Comparison of ENCODE assay signal across 10 cellular contexts in the genomic region with DNA sequence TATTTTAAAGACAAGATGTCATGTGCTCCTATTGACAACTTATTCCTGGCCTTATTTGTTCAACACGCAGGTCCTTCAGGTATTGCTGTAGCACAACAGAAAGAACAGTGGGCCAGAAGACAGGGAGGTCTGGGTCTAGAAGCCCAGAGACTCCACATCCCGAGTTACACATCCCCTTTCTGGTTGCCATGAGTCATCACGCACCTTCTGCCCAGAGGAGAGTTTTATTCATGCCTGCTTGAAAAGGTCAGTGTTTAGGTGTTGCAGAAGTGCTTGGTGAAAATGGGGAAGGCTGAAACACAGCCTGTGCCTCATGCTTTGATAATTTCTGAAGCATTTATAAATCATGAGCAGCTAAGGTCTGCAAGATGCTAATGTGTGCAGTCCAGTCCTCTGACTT.
DNase-seq lines count a peak whose midpoint lies in the region; ATAC-seq and TF ChIP-seq lines count a peak whose summit lies in the region.
"Had no signal": no experiment of that assay in that cellular context is flagged by ENCODE, and none has a peak within 500 bp of the region (broad histone marks: within the 10 kb centered on the region; RNA-seq: fewer than 3 reads in every experiment).

No MANE protein-coding gene starts in this region.

- DNase-seq in NAMALWA (ENCODE audit: low spot score): peak; percentile 41
- DNase-seq in mesendoderm: peak; percentile 69
- no peak for DNase-seq in stimulated activated CD4-positive, alpha-beta T cell treated with anti-CD3 and anti-CD28 coated beads, Interleukin-15, amount 100 ng/mL, for 24 hours
- DNase-seq in GF-D8 (lab: John Stamatoyannopoulos, UW): no peak
- DNase-seq in NCI-H2227 (lab: John Stamatoyannopoulos, UW; ENCODE audit: unreplicated experiment): no peak
- DNase-seq in CD4-positive, alpha-beta T cell: no peak
- DNase-seq: anterior cingulate cortex had no signal

- H2BK15ac ChIP-seq in mesendoderm (replicated peaks; ENCODE audit: low read depth): no peak overlapping the region

- H3K4me1 ChIP-seq in mesendoderm (ENCODE audit: control insufficient read depth, low read depth, low read length): peaks cover 4% of the 10 kb centered on the region

- H3K23ac ChIP-seq in mesendoderm (ENCODE audit: low read length): no peak overlapping the region

- H2AK5ac ChIP-seq in mesendoderm (ENCODE audit: low read length): no peak overlapping the region

- no peak overlapping the region for H4K8ac ChIP-seq in mesendoderm (ENCODE audit: low read depth, low read length)

- no peaks in the 10 kb centered on the region for H3K27me3 ChIP-seq in mesendoderm (ENCODE audit: insufficient read depth, low read length, poor library complexity)
- H3K27me3 ChIP-seq in CD4-positive, alpha-beta T cell (ENCODE audit: control insufficient read depth, insufficient read depth, low read length): no peaks in the 10 kb centered on the region

- H3K56ac ChIP-seq in mesendoderm (ENCODE audit: low read length): no peak overlapping the region

- ATAC-seq in GM19025 (IDR thresholded peaks at IDR 0.05; ENCODE audit: low read depth, unreplicated experiment) (peak; percentile 88), HG02623 (IDR thresholded peaks at IDR 0.05; ENCODE audit: unreplicated experiment) (peak; percentile 82)
- ATAC-seq in CD4-positive, alpha-beta T cell (ENCODE audit: poor library complexity): no peak
- ATAC-seq: K562 had no signal

- WGBS in mesendoderm (ENCODE audit: extremely low coverage, insufficient coverage, low lambda C conversion rate): no CpG with 5 or more reads among the region's 3 CpGs

- no peak overlapping the region for H2BK120ac ChIP-seq in mesendoderm (ENCODE audit: low read depth, low read length)

- peaks cover 6% of the 10 kb centered on the region for H3K36me3 Mint-ChIP-seq in CD4-positive, alpha-beta T cell (ENCODE audit: low read depth)

- no peak overlapping the region for H3K18ac ChIP-seq in mesendoderm (ENCODE audit: low read length)

- H3K9me3 ChIP-seq in CD4-positive, alpha-beta T cell (ENCODE audit: control insufficient read depth, low read length): no peaks in the 10 kb centered on the region

- peaks cover 40% of the 10 kb centered on the region for H3K4me1 Mint-ChIP-seq in CD4-positive, alpha-beta T cell (ENCODE audit: low read depth)

- CTCF ChIA-PET in CD4-positive, alpha-beta T cell (lab: Charles Lee): interaction anchor here (1.1 to 2.7 kb wide), 3 partner anchors 23 to 267 kb away, joined by 3 to 9 read pairs (median 3); no protein-coding TSS in a partner anchor

- H3K27ac ChIP-seq in mesendoderm (ENCODE audit: low read depth, low read length): no peak overlapping the region
- H3K27ac ChIP-seq in CD4-positive, alpha-beta T cell (ENCODE audit: low read depth, low read length): no peak overlapping the region

- H3K79me1 ChIP-seq in mesendoderm (ENCODE audit: low read length): no peaks in the 10 kb centered on the region

- no peak overlapping the region for H3K4me3 Mint-ChIP-seq in CD4-positive, alpha-beta T cell

- H3K4ac ChIP-seq in mesendoderm (ENCODE audit: low read depth, low read length): no peak overlapping the region

- H2BK5ac ChIP-seq in mesendoderm (ENCODE audit: low read length): no peak overlapping the region

- intact Hi-C loops in CD4-positive, alpha-beta T cell (cut with DNase I, micrococcal nuclease): no loop called here

- H3K4me2 ChIP-seq in mesendoderm (ENCODE audit: low read length): no peak overlapping the region

- no peaks in the 10 kb centered on the region for H3K36me3 ChIP-seq in mesendoderm (ENCODE audit: control insufficient read depth, insufficient read depth, low read length)

- H3K4me3 ChIP-seq in mesendoderm (ENCODE audit: low read length): no peak overlapping the region
- H3K4me3 ChIP-seq: K562 had no signal

- POLR2A ChIA-PET in CD4-positive, alpha-beta T cell (lab: Charles Lee): interaction anchor here (1.0 kb wide), 1 partner anchor 267 kb away, joined by 3 read pairs; no protein-coding TSS in a partner anchor

- no peaks in the 10 kb centered on the region for H3K79me2 ChIP-seq in mesendoderm (ENCODE audit: control insufficient read depth, insufficient read depth, low read length)

- no peak overlapping the region for H4K5ac ChIP-seq in mesendoderm (ENCODE audit: low read length)

- H3K27ac Mint-ChIP-seq in CD4-positive, alpha-beta T cell: no peak overlapping the region

- no peak overlapping the region for H3K9ac ChIP-seq in mesendoderm (ENCODE audit: low read length)

- no peaks in the 10 kb centered on the region for H3K9me3 Mint-ChIP-seq in CD4-positive, alpha-beta T cell

- H3K27me3 Mint-ChIP-seq in CD4-positive, alpha-beta T cell: no peaks in the 10 kb centered on the region

- TF ChIP-seq CTCF in CD4-positive, alpha-beta T cell (IDR thresholded peaks at IDR 0.05): no peak

Comparison
In these comparisons a context has a peak if more than half of its experiments do, and no peak if none do; other contexts are left out.
1. DNase-seq: peak in NAMALWA (single experiment) and mesendoderm (single experiment); none in stimulated activated CD4-positive, alpha-beta T cell treated with anti-CD3 and anti-CD28 coated beads, Interleukin-15, amount 100 ng/mL, for 24 hours (single experiment), GF-D8 (single experiment), NCI-H2227 (single experiment) and CD4-positive, alpha-beta T cell (0 of 10).